ENCODE assay signal across 8 cellular contexts in the genomic region with DNA sequence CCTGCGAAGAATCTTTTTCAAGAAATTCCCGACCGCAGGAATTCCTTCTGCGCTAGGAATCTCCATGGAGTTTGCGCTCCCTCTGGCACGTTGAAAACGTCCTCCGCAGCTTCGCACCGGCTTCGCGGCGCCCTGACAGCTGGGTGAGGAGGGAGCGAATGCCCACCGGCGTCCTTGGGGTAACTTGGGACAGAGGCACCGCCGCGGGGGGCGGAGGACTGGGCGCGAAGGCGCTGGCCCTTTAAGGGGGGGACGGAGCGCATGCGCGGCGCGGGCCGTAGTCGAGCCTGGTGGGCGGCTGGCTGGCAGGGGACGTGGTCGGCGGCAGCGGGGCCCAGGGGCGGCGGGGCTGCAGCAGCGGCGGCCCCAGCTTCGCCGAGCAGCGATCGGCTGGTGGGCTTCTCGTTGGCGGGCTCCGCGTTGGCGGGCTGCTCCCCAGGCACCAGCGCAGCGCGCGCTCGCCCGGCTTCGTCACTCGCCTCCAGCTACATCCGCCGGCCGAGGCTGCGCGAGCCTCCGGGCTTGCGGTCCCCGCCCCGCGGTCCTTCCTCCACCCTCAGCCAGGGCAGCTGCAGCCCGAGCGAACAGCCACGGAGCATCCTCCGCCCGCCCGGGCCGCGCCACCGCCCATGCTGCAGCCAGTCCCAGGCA. TPM values are rescaled to one million over a fixed set of nuclear protein-coding genes. Genes with fewer than 3 reads are reported as not detected.
A peak's percentile ranks its signal among the peaks of the same experiment; 100 is the strongest.
DNase-seq lines count a peak whose midpoint lies in the region; ATAC-seq and TF ChIP-seq lines count a peak whose summit lies in the region.

A gene (plus strand): TSS at position 271 of the 651 bp plus-strand sequence. CDS start 1,354 bp downstream, outside the sequence.

- peak within 1 kb of the TSS; percentile 68 to 85 (median 76) for H3K27ac ChIP-seq in esophagus muscularis mucosa (replicated peaks in 1 of 4)

- DNase-seq in AG04449 (ENCODE audit: low read depth, low spot score) (no peak), NCI-H748 treated with DMSO at 0.1 percent for 48 hours (lab: John Stamatoyannopoulos, UW) (peak; percentile 34), esophagus muscularis mucosa (ENCODE audit: extremely low spot score) (peak; percentile 93), mucosa of descending colon (peak; percentile 51 to 69 (median 68))
- peak; percentile 75 to 76 for DNase-seq in activated T-cell treated with anti-CD3 and anti-CD28 coated beads, Interleukin-2, amount 50 U/mL, for 72 hours
- peak; percentile 25 for DNase-seq in stimulated activated CD8-positive, alpha-beta memory T cell treated with anti-CD3 and anti-CD28 coated beads, Interleukin-7, amount 100 ng/mL, for 24 hours (ENCODE audit: low read depth)

- H3K4me3 ChIP-seq in AG04449 (ENCODE audit: low read depth, low read length) (peak within 1 kb of the TSS; percentile 68), esophagus muscularis mucosa (peak within 1 kb of the TSS; percentile 73 to 95 (median 78)), mucosa of descending colon (peak within 1 kb of the TSS; percentile 30)

- peak within 1 kb of the TSS; percentile 85 to 86 for H3K4me3 Mint-ChIP-seq in activated T-cell treated with anti-CD3 and anti-CD28 coated beads, Interleukin-2, amount 50 U/mL, for 72 hours

- no peaks in the 10 kb centered on the region for H3K27me3 ChIP-seq in esophagus muscularis mucosa

- POLR2A ChIA-PET in AG04449 (lab: Yijun Ruan, JAX), result no interaction called here

- 2% methylated on average over 15 of the region's 76 CpGs for WGBS in esophagus muscularis mucosa

- TF ChIP-seq EP300 in esophagus muscularis mucosa (IDR thresholded peaks at IDR 0.05), result no peak

- H3K9me3 ChIP-seq in esophagus muscularis mucosa (no peaks in the 10 kb centered on the region), mucosa of descending colon (no peaks in the 10 kb centered on the region)

- CTCF ChIA-PET in AG04449 (lab: Yijun Ruan, JAX), result interaction anchor here (1.2 to 1.8 kb wide), 3 partner anchors 22 to 51 kb away, joined by 3 to 7 read pairs (median 4); no protein-coding TSS in a partner anchor

- no peak for TF ChIP-seq POLR2A in esophagus muscularis mucosa (IDR thresholded peaks at IDR 0.05; ENCODE audit: low read depth)

- H3K36me3 ChIP-seq in esophagus muscularis mucosa (no peaks in the 10 kb centered on the region), mucosa of descending colon (ENCODE audit: low read depth) (no peaks in the 10 kb centered on the region)

- intact Hi-C loops in esophagus muscularis mucosa (cut with DNase I), result no loop called here
- intact Hi-C loops in mucosa of descending colon (cut with DNase I, micrococcal nuclease), result loop anchor here in 1 of 2 donors (10.0 kb wide), 1 partner anchor 47 kb away; no protein-coding TSS in a partner anchor

- peaks cover 6% of the 10 kb centered on the region for H3K4me1 Mint-ChIP-seq in activated T-cell treated with anti-CD3 and anti-CD28 coated beads, Interleukin-2, amount 50 U/mL, for 72 hours (ENCODE audit: low read depth)

- H3K9me3 Mint-ChIP-seq in activated T-cell treated with anti-CD3 and anti-CD28 coated beads, Interleukin-2, amount 50 U/mL, for 72 hours, result no peaks in the 10 kb centered on the region

- no peak within 1 kb of the TSS for H3K27ac Mint-ChIP-seq in activated T-cell treated with anti-CD3 and anti-CD28 coated beads, Interleukin-2, amount 50 U/mL, for 72 hours

- ATAC-seq in GM18867 (IDR thresholded peaks at IDR 0.05; ENCODE audit: unreplicated experiment), result peak; percentile 83
- ATAC-seq in HG03097 (IDR thresholded peaks at IDR 0.05; ENCODE audit: low FRiP score, unreplicated experiment), result peak; percentile 51
- ATAC-seq in activated T-cell treated with anti-CD3 and anti-CD28 coated beads, Interleukin-2, amount 50 U/mL, for 72 hours (replicated peaks in 1 of 2), result peak; percentile 91 to 92
- peak; percentile 87 for ATAC-seq in mucosa of descending colon

- H3K4me1 ChIP-seq in esophagus muscularis mucosa (peaks cover 12 to 48% (median 44%) of the 10 kb centered on the region in 4 donors), mucosa of descending colon (ENCODE audit: low read depth) (peaks cover 17% of the 10 kb centered on the region)

- peaks cover 0 to 2% of the 10 kb centered on the region in 2 donors for H3K36me3 Mint-ChIP-seq in activated T-cell treated with anti-CD3 and anti-CD28 coated beads, Interleukin-2, amount 50 U/mL, for 72 hours (ENCODE audit: insufficient read depth in 2 of 2)

- TF ChIP-seq CTCF in AG04449 (IDR thresholded peaks at IDR 0.05; ENCODE audit: insufficient read depth, low read length, missing control alignments) (no peak), esophagus muscularis mucosa (IDR thresholded peaks at IDR 0.05) (no peak), mucosa of descending colon (IDR thresholded peaks at IDR 0.05) (no peak)

- peaks cover 46% of the 10 kb centered on the region for H3K27me3 Mint-ChIP-seq in activated T-cell treated with anti-CD3 and anti-CD28 coated beads, Interleukin-2, amount 50 U/mL, for 72 hours (ENCODE audit: low read depth)

RNA-seq across cellular contexts. Expression of the gene that starts here (rescaled TPM):
- total RNA-seq in activated T-cell treated with anti-CD3 and anti-CD28 coated beads, Interleukin-2, amount 50 U/mL, for 72 hours, result 1 to 10 TPM; 4.4 to 6.1 TPM
- total RNA-seq in esophagus muscularis mucosa (10 to 100 TPM in 2 of 4 donors, 1 to 10 TPM in 2; 5.6 to 17.5 (median 9.2) TPM), mucosa of descending colon (10 to 100 TPM in 1 of 3 donors, 1 to 10 TPM in 2; 4.8 to 11.6 (median 5.4) TPM)
